In the genomic region with DNA sequence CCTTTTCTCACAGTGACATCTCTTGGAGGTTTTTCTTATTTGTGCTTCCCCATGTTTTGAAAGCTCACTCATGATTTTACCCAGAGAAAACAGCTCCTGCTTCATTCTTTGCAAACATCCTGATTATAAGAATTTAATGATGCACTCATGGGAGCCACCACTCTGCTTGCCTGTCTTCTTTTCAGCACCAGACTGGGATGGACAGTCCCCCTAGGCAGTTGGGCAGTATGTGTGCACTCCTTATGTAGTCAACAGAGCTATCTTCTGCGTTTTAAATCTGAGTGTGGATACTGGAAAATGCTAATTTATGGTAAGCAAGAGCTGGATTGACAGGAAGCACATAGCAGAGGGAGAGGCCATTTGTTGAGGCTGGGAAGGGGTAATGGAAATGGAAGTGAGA, we compare ENCODE assay signal across 35 cellular contexts.
A peak's percentile ranks its signal among the peaks of the same experiment; 100 is the strongest.
DNase-seq lines count a peak whose midpoint lies in the region; ATAC-seq, FAIRE-seq and TF ChIP-seq lines count a peak whose summit lies in the region.
"Had no signal": no experiment of that assay in that cellular context is flagged by ENCODE, and none has a peak within 500 bp of the region (broad histone marks: within the 10 kb centered on the region; RNA-seq: fewer than 3 reads in every experiment).

No MANE protein-coding gene starts in this region.

- no peak overlapping the region for H3K27ac Mint-ChIP-seq in endothelial cell (ENCODE audit: unreplicated experiment)
- H3K27ac Mint-ChIP-seq: activated CD8-positive, alpha-beta T cell treated with anti-CD3 and anti-CD28 coated beads, Interleukin-2, amount 10 ng/mL, durations not matched to agents 7 days and 5 days; CD4-positive, alpha-beta T cell; nephron had no signal

- TF ChIP-seq RAD21 in A549 (conservative IDR thresholded peaks at IDR 0.05 in 1 of 2, IDR thresholded peaks at IDR 0.05 in 1 of 2) = no peak

- no peaks in the 10 kb centered on the region for H3K27me3 Mint-ChIP-seq in endothelial cell (ENCODE audit: unreplicated experiment)
- H3K27me3 Mint-ChIP-seq: CD4-positive, alpha-beta T cell had no signal

- POLR2A ChIA-PET in A549 (lab: Yijun Ruan, JAX) = no interaction called here

- no peaks in the 10 kb centered on the region for H3K9me3 ChIP-seq in A549
- no peaks in the 10 kb centered on the region for H3K9me3 ChIP-seq in pancreas
- H3K9me3 ChIP-seq: SJCRH30, upper lobe of left lung had no signal

- TF ChIP-seq CTCF in A549 (IDR thresholded peaks at IDR 0.05) (no peak), NB4 (IDR thresholded peaks at IDR 0.05; ENCODE audit: low read depth, low read length) (no peak), endothelial cell (IDR thresholded peaks at IDR 0.05; ENCODE audit: unreplicated experiment) (no peak), GM10266 (IDR thresholded peaks at IDR 0.05; ENCODE audit: control insufficient read depth, insufficient read depth, low read depth, missing control alignments) (no peak), pancreas (IDR thresholded peaks at IDR 0.05) (no peak)

- no peaks in the 10 kb centered on the region for H3K36me3 Mint-ChIP-seq in endothelial cell (ENCODE audit: low read depth, unreplicated experiment)
- H3K36me3 Mint-ChIP-seq: activated naive CD4-positive, alpha-beta T cell treated with anti-CD3 and anti-CD28 coated beads, Interleukin-2, amount 50 U/mL, for 72 hours had no signal

- intact Hi-C loops in pancreas (cut with DNase I) = no loop called here

- TF ChIP-seq POLR2A in A549 (IDR thresholded peaks at IDR 0.05; ENCODE audit: low read length) (no peak), NB4 (IDR thresholded peaks at IDR 0.05; ENCODE audit: extremely low read depth, insufficient read length) (no peak)

- no peaks in the 10 kb centered on the region for H3K27me3 ChIP-seq in pancreas
- H3K27me3 ChIP-seq: cardiac muscle cell, SJCRH30, upper lobe of left lung had no signal

- CTCF ChIA-PET in A549 (lab: Yijun Ruan, JAX) = interaction anchor here (1.3 kb wide), 1 partner anchor 19 kb away, joined by 4 read pairs; no protein-coding TSS in a partner anchor

- H3K4me2 ChIP-seq in A549 = no peak overlapping the region

- no peaks in the 10 kb centered on the region for H3K9me3 Mint-ChIP-seq in endothelial cell (ENCODE audit: unreplicated experiment)
- H3K9me3 Mint-ChIP-seq: activated naive CD4-positive, alpha-beta T cell treated with anti-CD3 and anti-CD28 coated beads, Interleukin-2, amount 50 U/mL, for 72 hours; CD4-positive, alpha-beta T cell; nephron had no signal

- FAIRE-seq in A549 (lab: Jason Lieb, UNC) (no peak), pancreas (lab: Jason Lieb, UNC) (no peak)
- FAIRE-seq: A204.1, GM18507, H54 had no signal

- no peak overlapping the region for H3K4me3 Mint-ChIP-seq in endothelial cell (ENCODE audit: unreplicated experiment)
- H3K4me3 Mint-ChIP-seq: activated CD8-positive, alpha-beta T cell treated with anti-CD3 and anti-CD28 coated beads, Interleukin-2, amount 10 ng/mL, durations not matched to agents 7 days and 5 days; CD4-positive, alpha-beta T cell; nephron had no signal

- H3K4me1 ChIP-seq in A549 (no peaks in the 10 kb centered on the region), pancreas (no peaks in the 10 kb centered on the region)
- H3K4me1 ChIP-seq: parathyroid adenoma, SJCRH30, upper lobe of left lung had no signal

- H3K27ac ChIP-seq in A549 = no peak overlapping the region
- no peak overlapping the region for H3K27ac ChIP-seq in pancreas
- H3K27ac ChIP-seq: cardiac muscle cell, coronary artery, parathyroid adenoma, SJCRH30, skin epidermis, upper lobe of left lung, VCaP had no signal

- 0% methylated on average over 1 of the region's 1 CpG for WGBS in A549 (ENCODE audit: missing lambda C conversion rate)
- WGBS in pancreas, 2 donors = 15 to 17% methylated on average over 1 of the region's 1 CpG

- ATAC-seq in A549 = no peak
- ATAC-seq in pancreas = no peak
- ATAC-seq: activated CD8-positive, alpha-beta T cell treated with anti-CD3 and anti-CD28 coated beads, Interleukin-2, amount 10 ng/mL, durations not matched to agents 7 days and 5 days; activated naive CD4-positive, alpha-beta T cell treated with anti-CD3 and anti-CD28 coated beads, Interleukin-2, amount 50 U/mL, for 72 hours; Panc1 had no signal

- no peak for DNase-seq in A549 (ENCODE audit: low read depth in 1 of 2, low spot score in 1 of 2)
- DNase-seq in NB4 (ENCODE audit: low read depth) = peak; percentile 5
- DNase-seq in endothelial cell (ENCODE audit: low spot score) = peak; percentile 5
- DNase-seq in myocyte (ENCODE audit: low read depth) = peak; percentile 27
- no peak for DNase-seq in GM10266 (ENCODE audit: extremely low spot score)
- DNase-seq in pancreas = no peak
- DNase-seq in NCI-H146 (lab: John Stamatoyannopoulos, UW) = no peak
- no peak for DNase-seq in anterior cingulate cortex (lab: John Stamatoyannopoulos, UW)
- DNase-seq: activated CD4-positive, alpha-beta T cell treated with anti-CD3 and anti-CD28 coated beads for 4 hours; activated CD8-positive, alpha-beta T cell treated with anti-CD3 and anti-CD28 coated beads, Interleukin-2, amount 10 ng/mL, durations not matched to agents 7 days and 5 days; activated T-cell treated with anti-CD3 and anti-CD28 coated beads for 4 hours; CD4-positive, alpha-beta T cell; effector CD8-positive, alpha-beta T cell; erythroblast; head of caudate nucleus; KG1; NCI-H1436; NCI-H226; NCI-H69; retina; stimulated activated naive CD4-positive, alpha-beta T cell; T1000; upper lobe of left lung had no signal

- H3K36me3 ChIP-seq in pancreas = no peaks in the 10 kb centered on the region
- H3K36me3 ChIP-seq: cardiac muscle cell, SJCRH30, upper lobe of left lung had no signal

- no peak overlapping the region for H3K4me3 ChIP-seq in A549
- no peak overlapping the region for H3K4me3 ChIP-seq in NB4 (ENCODE audit: low read depth, low read length)
- no peak overlapping the region for H3K4me3 ChIP-seq in pancreas
- H3K4me3 ChIP-seq: cardiac muscle cell, coronary artery, SJCRH30, skin epidermis, upper lobe of left lung had no signal

- no peaks in the 10 kb centered on the region for H3K4me1 Mint-ChIP-seq in endothelial cell (ENCODE audit: unreplicated experiment)
- H3K4me1 Mint-ChIP-seq: nephron had no signal

- no peak for TF ChIP-seq EP300 in A549 (IDR thresholded peaks at IDR 0.05)

TF ChIP-seq in A549, 52 proteins besides CTCF, POLR2A, EP300 and RAD21:
- TF ChIP-seq HOXB13 (CRISPR knock-in tag; IDR thresholded peaks at IDR 0.05; ENCODE audit: low read depth) = no peak
- no peak for TF ChIP-seq ZSCAN20 (CRISPR knock-in tag; IDR thresholded peaks at IDR 0.05)
- no peak for TF ChIP-seq CHD2 (IDR thresholded peaks at IDR 0.05; ENCODE audit: low read length, partially characterized antibody)
- TF ChIP-seq POLR2AphosphoS2 (conservative IDR thresholded peaks at IDR 0.05; ENCODE audit: low read length) = no peak
- TF ChIP-seq, protein P1, sequence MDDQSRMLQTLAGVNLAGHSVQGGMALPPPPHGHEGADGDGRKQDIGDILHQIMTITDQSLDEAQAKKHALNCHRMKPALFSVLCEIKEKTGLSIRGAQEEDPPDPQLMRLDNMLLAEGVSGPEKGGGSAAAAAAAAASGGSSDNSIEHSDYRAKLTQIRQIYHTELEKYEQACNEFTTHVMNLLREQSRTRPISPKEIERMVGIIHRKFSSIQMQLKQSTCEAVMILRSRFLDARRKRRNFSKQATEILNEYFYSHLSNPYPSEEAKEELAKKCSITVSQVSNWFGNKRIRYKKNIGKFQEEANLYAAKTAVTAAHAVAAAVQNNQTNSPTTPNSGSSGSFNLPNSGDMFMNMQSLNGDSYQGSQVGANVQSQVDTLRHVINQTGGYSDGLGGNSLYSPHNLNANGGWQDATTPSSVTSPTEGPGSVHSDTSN (IDR thresholded peaks at IDR 0.05) = no peak
- TF ChIP-seq GATA3 (IDR thresholded peaks at IDR 0.05; ENCODE audit: borderline replicate concordance) = no peak
- TF ChIP-seq, protein P2, sequence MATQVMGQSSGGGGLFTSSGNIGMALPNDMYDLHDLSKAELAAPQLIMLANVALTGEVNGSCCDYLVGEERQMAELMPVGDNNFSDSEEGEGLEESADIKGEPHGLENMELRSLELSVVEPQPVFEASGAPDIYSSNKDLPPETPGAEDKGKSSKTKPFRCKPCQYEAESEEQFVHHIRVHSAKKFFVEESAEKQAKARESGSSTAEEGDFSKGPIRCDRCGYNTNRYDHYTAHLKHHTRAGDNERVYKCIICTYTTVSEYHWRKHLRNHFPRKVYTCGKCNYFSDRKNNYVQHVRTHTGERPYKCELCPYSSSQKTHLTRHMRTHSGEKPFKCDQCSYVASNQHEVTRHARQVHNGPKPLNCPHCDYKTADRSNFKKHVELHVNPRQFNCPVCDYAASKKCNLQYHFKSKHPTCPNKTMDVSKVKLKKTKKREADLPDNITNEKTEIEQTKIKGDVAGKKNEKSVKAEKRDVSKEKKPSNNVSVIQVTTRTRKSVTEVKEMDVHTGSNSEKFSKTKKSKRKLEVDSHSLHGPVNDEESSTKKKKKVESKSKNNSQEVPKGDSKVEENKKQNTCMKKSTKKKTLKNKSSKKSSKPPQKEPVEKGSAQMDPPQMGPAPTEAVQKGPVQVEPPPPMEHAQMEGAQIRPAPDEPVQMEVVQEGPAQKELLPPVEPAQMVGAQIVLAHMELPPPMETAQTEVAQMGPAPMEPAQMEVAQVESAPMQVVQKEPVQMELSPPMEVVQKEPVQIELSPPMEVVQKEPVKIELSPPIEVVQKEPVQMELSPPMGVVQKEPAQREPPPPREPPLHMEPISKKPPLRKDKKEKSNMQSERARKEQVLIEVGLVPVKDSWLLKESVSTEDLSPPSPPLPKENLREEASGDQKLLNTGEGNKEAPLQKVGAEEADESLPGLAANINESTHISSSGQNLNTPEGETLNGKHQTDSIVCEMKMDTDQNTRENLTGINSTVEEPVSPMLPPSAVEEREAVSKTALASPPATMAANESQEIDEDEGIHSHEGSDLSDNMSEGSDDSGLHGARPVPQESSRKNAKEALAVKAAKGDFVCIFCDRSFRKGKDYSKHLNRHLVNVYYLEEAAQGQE (IDR thresholded peaks at IDR 0.05) = peak; percentile 59; the same call in 1 of the 2 replicates

Comparison
In these comparisons a context has a peak if more than half of its experiments do, and no peak if none do; other contexts are left out.
1. DNase-seq: peak in NB4 (single experiment), endothelial cell (single experiment) and myocyte (single experiment); none in A549 (0 of 2), GM10266 (single experiment), pancreas (0 of 6), NCI-H146 (single experiment) and anterior cingulate cortex (0 of 58).